ENCODE assay signal across 20 cellular contexts in genomic region chr3:155981669-155982068, GRCh38.
A peak's percentile ranks its signal among the peaks of the same experiment; 100 is the strongest.
DNase-seq lines count a peak whose midpoint lies in the region; FAIRE-seq and TF ChIP-seq lines count a peak whose summit lies in the region.
"Had no signal": no experiment of that assay in that cellular context is flagged by ENCODE, and none has a peak within 500 bp of the region (broad histone marks: within the 10 kb centered on the region; RNA-seq: fewer than 3 reads in every experiment).

No MANE protein-coding gene starts in this region.

- H3K27ac Mint-ChIP-seq in mesothelial cell of epicardium (peak overlapping the region; percentile 67), nephron progenitor cell (no peak overlapping the region)
- H3K27ac Mint-ChIP-seq: CD14-positive monocyte had no signal

- H3K27me3 ChIP-seq in small intestine (ENCODE audit: control insufficient read depth in 2 of 2, insufficient read depth in 2 of 2, low read length in 2 of 2) = no peaks in the 10 kb centered on the region
- H3K27me3 ChIP-seq: SJSA1 had no signal

- no peak for FAIRE-seq in small intestine (lab: Jason Lieb, UNC)
- FAIRE-seq: H54 had no signal

- no peaks in the 10 kb centered on the region for H3K36me3 ChIP-seq in small intestine (ENCODE audit: control insufficient read depth in 2 of 2, insufficient read depth in 2 of 2, low read length in 2 of 2)
- H3K36me3 ChIP-seq: SJSA1 had no signal

- no peaks in the 10 kb centered on the region for H3K4me1 ChIP-seq in small intestine (ENCODE audit: control insufficient read depth in 2 of 2, insufficient read depth in 1 of 2, low read depth in 1 of 2, low read length in 1 of 2)
- H3K4me1 ChIP-seq: SJSA1 had no signal

- H3K27ac ChIP-seq in small intestine (ENCODE audit: low read depth in 1 of 2, low read length in 1 of 2) = no peak overlapping the region
- H3K27ac ChIP-seq: SJSA1 had no signal

- no peak for TF ChIP-seq CTCF in choroid plexus epithelial cell (conservative IDR thresholded peaks at IDR 0.05; ENCODE audit: low read depth, low read length)
- no peak for TF ChIP-seq CTCF in mesothelial cell of epicardium (IDR thresholded peaks at IDR 0.05; ENCODE audit: unreplicated experiment)
- no peak for TF ChIP-seq CTCF in nephron progenitor cell (IDR thresholded peaks at IDR 0.05)

- H3K27me3 Mint-ChIP-seq in mesothelial cell of epicardium (ENCODE audit: low read depth) = no peaks in the 10 kb centered on the region
- peaks cover 3% of the 10 kb centered on the region for H3K27me3 Mint-ChIP-seq in nephron progenitor cell (ENCODE audit: low read depth, poor library complexity)

- DNase-seq in EL (peak; percentile 18), NCI-H226 (peak; percentile 67), choroid plexus epithelial cell (ENCODE audit: low read depth) (peak; percentile 42), mesothelial cell of epicardium (ENCODE audit: low spot score in 2 of 2, unreplicated experiment in 2 of 2) (no peak), SIG-M5 treated with dmso at 0.1 percent for 504 hours (lab: John Stamatoyannopoulos, UW; ENCODE audit: unreplicated experiment) (no peak), nephron progenitor cell (no peak), small intestine (no peak), SIG-M5 (lab: John Stamatoyannopoulos, UW) (no peak)
- DNase-seq: DMS53; KG1; NCI-H1092 treated with DMSO at 0.1 percent for 48 hours; NCI-H1436 treated with DMSO at 0.1 percent for 48 hours; NCI-H1930; NCI-H345; NCI-H524; NCI-H774; NK-92 treated with Interleukin-12 subunit alpha and Interleukin-12 subunit beta, amount 100 ng/mL, for 24 hours had no signal

- no peaks in the 10 kb centered on the region for H3K9me3 ChIP-seq in small intestine (ENCODE audit: control insufficient read depth, low read depth)
- H3K9me3 ChIP-seq: SJSA1 had no signal

- H3K4me1 Mint-ChIP-seq in mesothelial cell of epicardium (peaks cover 12% of the 10 kb centered on the region), nephron progenitor cell (no peaks in the 10 kb centered on the region)
- H3K4me1 Mint-ChIP-seq: CD14-positive monocyte had no signal

- WGBS in small intestine, 3 donors = 72 to 77% (median 73%) methylated on average over 3 of the region's 3 CpGs

- no peak overlapping the region for H3K4me3 ChIP-seq in choroid plexus epithelial cell (ENCODE audit: low read depth, low read length)
- no peak overlapping the region for H3K4me3 ChIP-seq in small intestine (ENCODE audit: low read depth in 1 of 2, low read length in 2 of 2)
- H3K4me3 ChIP-seq: SJSA1 had no signal

- H3K36me3 Mint-ChIP-seq in mesothelial cell of epicardium (no peaks in the 10 kb centered on the region), nephron progenitor cell (ENCODE audit: low read depth) (no peaks in the 10 kb centered on the region)
- H3K36me3 Mint-ChIP-seq: CD14-positive monocyte had no signal

- H3K9me3 Mint-ChIP-seq in mesothelial cell of epicardium (peaks cover 3% of the 10 kb centered on the region), nephron progenitor cell (peaks cover 3% of the 10 kb centered on the region)
- H3K9me3 Mint-ChIP-seq: CD14-positive monocyte had no signal

- H3K4me3 Mint-ChIP-seq in mesothelial cell of epicardium (no peak overlapping the region), nephron progenitor cell (no peak overlapping the region)
- H3K4me3 Mint-ChIP-seq: CD14-positive monocyte had no signal

Comparison
In these comparisons a context has a peak if more than half of its experiments do, and no peak if none do; other contexts are left out.
1. DNase-seq: peak in EL (single experiment), NCI-H226 (single experiment) and choroid plexus epithelial cell (single experiment); none in mesothelial cell of epicardium (0 of 2), SIG-M5 treated with dmso at 0.1 percent for 504 hours (single experiment), nephron progenitor cell (single experiment), small intestine (single experiment) and SIG-M5 (single experiment).